In genomic region chr10:82390866-82391658, GRCh38 we compare ENCODE assay signal across 22 cellular contexts.
DNase-seq lines count a peak whose midpoint lies in the region; ATAC-seq and TF ChIP-seq lines count a peak whose summit lies in the region.
"Had no signal": no experiment of that assay in that cellular context is flagged by ENCODE, and none has a peak within 500 bp of the region (broad histone marks: within the 10 kb centered on the region; RNA-seq: fewer than 3 reads in every experiment).

No MANE protein-coding gene starts in this region.

- peak; percentile 83 for ATAC-seq in left lobe of liver
- no peak for ATAC-seq in stimulated activated memory B cell treated with anti-CD40 and anti-IgM and Interleukin-4, amounts not matched to agents 10 μg/mL and 1 μg/mL and 100 μg/mL, for 72 hours
- ATAC-seq: GM12878 had no signal

- peaks cover 6% of the 10 kb centered on the region for H3K4me1 Mint-ChIP-seq in progenitor cell of endocrine pancreas (ENCODE audit: low read depth)
- H3K4me1 Mint-ChIP-seq in stimulated activated memory B cell treated with anti-CD40 and anti-IgM and Interleukin-4, amounts not matched to agents 10 μg/mL and 1 μg/mL and 100 μg/mL, for 72 hours = no peaks in the 10 kb centered on the region
- H3K4me1 Mint-ChIP-seq: CD4-positive, CD25-positive, alpha-beta regulatory T cell had no signal

- H3K4me3 Mint-ChIP-seq in progenitor cell of endocrine pancreas (ENCODE audit: low read depth) = no peak overlapping the region
- H3K4me3 Mint-ChIP-seq in stimulated activated memory B cell treated with anti-CD40 and anti-IgM and Interleukin-4, amounts not matched to agents 10 μg/mL and 1 μg/mL and 100 μg/mL, for 72 hours = no peak overlapping the region
- H3K4me3 Mint-ChIP-seq: CD4-positive, CD25-positive, alpha-beta regulatory T cell had no signal

- H3K27ac Mint-ChIP-seq in progenitor cell of endocrine pancreas = peak overlapping the region; percentile 1
- H3K27ac Mint-ChIP-seq in stimulated activated memory B cell treated with anti-CD40 and anti-IgM and Interleukin-4, amounts not matched to agents 10 μg/mL and 1 μg/mL and 100 μg/mL, for 72 hours = no peak overlapping the region
- H3K27ac Mint-ChIP-seq: CD4-positive, CD25-positive, alpha-beta regulatory T cell had no signal

- DNase-seq in NCI-H345 (lab: John Stamatoyannopoulos, UW) = peak; percentile 22
- DNase-seq in NCI-H345 treated with DMSO at 0.1 percent for 48 hours (lab: John Stamatoyannopoulos, UW; ENCODE audit: unreplicated experiment) = no peak
- DNase-seq in NCI-H69 (lab: John Stamatoyannopoulos, UW) = peak; percentile 37
- DNase-seq in left lobe of liver (ENCODE audit: low spot score) = peak; percentile 71
- no peak for DNase-seq in progenitor cell of endocrine pancreas (ENCODE audit: low spot score, unreplicated experiment)
- DNase-seq in foreskin melanocyte = no peak
- DNase-seq in SW480 (ENCODE audit: low spot score) = no peak
- DNase-seq: 8988T; CD4-positive, CD25-positive, alpha-beta regulatory T cell; COR-L47; DMS 273 treated with DMSO at 0.1 percent for 48 hours; EL; GM23248; KG1; NCI-H1105 treated with DMSO at 0.1 percent for 48 hours; NCI-H1694 treated with DMSO at 0.1 percent for 48 hours; NCI-H524 treated with DMSO at 0.1 percent for 48 hours; NK-92 treated with Interleukin-12 subunit alpha and Interleukin-12 subunit beta, amount 100 ng/mL, for 24 hours; Right ventricle myocardium superior; SK-N-SH had no signal

- H3K36me3 Mint-ChIP-seq in progenitor cell of endocrine pancreas (ENCODE audit: insufficient read depth) = no peaks in the 10 kb centered on the region
- H3K36me3 Mint-ChIP-seq in stimulated activated memory B cell treated with anti-CD40 and anti-IgM and Interleukin-4, amounts not matched to agents 10 μg/mL and 1 μg/mL and 100 μg/mL, for 72 hours = no peaks in the 10 kb centered on the region
- H3K36me3 Mint-ChIP-seq: CD4-positive, CD25-positive, alpha-beta regulatory T cell had no signal

- peaks cover 4% of the 10 kb centered on the region for H3K9me3 Mint-ChIP-seq in progenitor cell of endocrine pancreas (ENCODE audit: low read depth)
- peaks cover 6% of the 10 kb centered on the region for H3K9me3 Mint-ChIP-seq in stimulated activated memory B cell treated with anti-CD40 and anti-IgM and Interleukin-4, amounts not matched to agents 10 μg/mL and 1 μg/mL and 100 μg/mL, for 72 hours

- TF ChIP-seq CTCF in progenitor cell of endocrine pancreas (IDR thresholded peaks at IDR 0.05; ENCODE audit: unreplicated experiment) = no peak

- no peaks in the 10 kb centered on the region for H3K27me3 Mint-ChIP-seq in progenitor cell of endocrine pancreas
- H3K27me3 Mint-ChIP-seq in stimulated activated memory B cell treated with anti-CD40 and anti-IgM and Interleukin-4, amounts not matched to agents 10 μg/mL and 1 μg/mL and 100 μg/mL, for 72 hours = no peaks in the 10 kb centered on the region
- H3K27me3 Mint-ChIP-seq: CD4-positive, CD25-positive, alpha-beta regulatory T cell had no signal

Comparison
In these comparisons a context has a peak if more than half of its experiments do, and no peak if none do; other contexts are left out.
1. DNase-seq: peak in NCI-H345 (single experiment), NCI-H69 (single experiment) and left lobe of liver (single experiment); none in NCI-H345 treated with DMSO at 0.1 percent for 48 hours (single experiment), progenitor cell of endocrine pancreas (single experiment), foreskin melanocyte (single experiment) and SW480 (single experiment).